Comparison of ENCODE assay signal across 31 cellular contexts in the genomic region with DNA sequence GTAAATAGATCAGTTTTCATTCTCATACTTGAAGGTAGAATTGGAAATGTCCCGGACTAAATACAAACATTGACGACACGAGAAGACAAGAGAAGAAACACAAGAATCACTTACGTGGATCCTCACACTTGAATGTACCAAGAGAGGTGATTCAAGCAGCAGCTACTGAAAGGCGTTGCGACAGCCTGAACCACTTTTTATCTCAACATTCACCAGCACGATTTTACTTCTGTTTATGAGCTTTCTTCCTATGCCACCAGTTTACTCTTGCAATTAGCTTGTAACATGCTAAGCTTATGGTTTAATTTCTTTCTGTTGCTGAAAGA. TPM values are rescaled to one million over a fixed set of nuclear protein-coding genes. Genes with fewer than 3 reads are reported as not detected.
"Had no signal": no experiment of that assay in that cellular context is flagged by ENCODE, and none has a peak within 500 bp of the region (broad histone marks: within the 10 kb centered on the region; RNA-seq: fewer than 3 reads in every experiment).

No MANE protein-coding gene starts in this region.

- H3K9me3 ChIP-seq: ascending aorta, breast epithelium, esophagus squamous epithelium, gastroesophageal sphincter had no signal

- H3K36me3 ChIP-seq: ascending aorta, breast epithelium, gastroesophageal sphincter had no signal

- H3K4me1 ChIP-seq: breast epithelium had no signal

- DNase-seq: activated CD4-positive, alpha-beta memory T cell treated with anti-CD3 and anti-CD28 coated beads, Interleukin-2, amount 10 ng/mL, durations not matched to agents 7 days and 5 days; activated CD4-positive, alpha-beta T cell treated with anti-CD3 and anti-CD28 coated beads for 1 hour; activated CD4-positive, alpha-beta T cell treated with anti-CD3 and anti-CD28 coated beads for 4 hours; activated CD4-positive, alpha-beta T cell treated with anti-CD3 and anti-CD28 coated beads, Interleukin-2, amount 10 ng/mL, durations not matched to agents 7 days and 5 days; activated CD4-positive, alpha-beta T cell treated with anti-CD3 and anti-CD28 coated beads, Interleukin-2, amount 50 U/mL, for 4 hours; activated CD4-positive, CD25-positive, alpha-beta regulatory T cell; activated CD8-positive, alpha-beta memory T cell treated with anti-CD3 and anti-CD28 coated beads, Interleukin-2, amount 50 U/mL, for 48 hours; activated gamma-delta T cell; activated naive CD4-positive, alpha-beta T cell; activated naive CD4-positive, alpha-beta T cell treated with anti-CD3 and anti-CD28 coated beads, Interleukin-2, amount 10 ng/mL, durations not matched to agents 7 days and 5 days; activated naive CD8-positive, alpha-beta T cell treated with anti-CD3 and anti-CD28 coated beads, Interleukin-2, amount 10 ng/mL, durations not matched to agents 7 days and 5 days; activated T-cell treated with anti-CD3 and anti-CD28 coated beads for 4 hours; activated T-cell treated with anti-CD3 and anti-CD28 coated beads, Interleukin-2, amount 50 U/mL, for 24 hours; activated T-cell treated with anti-CD3 and anti-CD28 coated beads, Interleukin-2, amount 50 U/mL, for 72 hours; dorsolateral prefrontal cortex; effector CD4-positive, alpha-beta T cell; effector memory CD8-positive, alpha-beta T cell; esophagus squamous epithelium; foreskin melanocyte; T-helper 2 cell had no signal

- H3K27ac ChIP-seq: ascending aorta, breast epithelium, coronary artery, dorsolateral prefrontal cortex, epithelial cell of prostate, esophagus squamous epithelium, gastroesophageal sphincter had no signal

- H3K4me3 ChIP-seq: ascending aorta, breast epithelium, coronary artery, dorsolateral prefrontal cortex, esophagus squamous epithelium, gastroesophageal sphincter had no signal

RNA-seq across cellular contexts. Expression of a gene that starts 3.5 kb away (rescaled TPM):
- total RNA-seq: activated CD4-positive, alpha-beta memory T cell treated with anti-CD3 and anti-CD28 coated beads, Interleukin-2, amount 10 ng/mL, durations not matched to agents 7 days and 5 days; activated CD4-positive, alpha-beta T cell treated with anti-CD3 and anti-CD28 coated beads, Interleukin-2, amount 10 ng/mL, durations not matched to agents 7 days and 5 days; activated naive CD4-positive, alpha-beta T cell treated with anti-CD3 and anti-CD28 coated beads, Interleukin-2, amount 50 U/mL, for 72 hours; activated naive CD8-positive, alpha-beta T cell treated with anti-CD3 and anti-CD28 coated beads, Interleukin-2, amount 10 ng/mL, durations not matched to agents 7 days and 5 days; activated T-cell treated with anti-CD3 and anti-CD28 coated beads, Interleukin-2, amount 50 U/mL, for 72 hours; cardiac septum; endothelial cell of umbilical vein; fibroblast of villous mesenchyme; glomerular endothelial cell; T-helper 1 cell treated with Interleukin-12 subunit alpha and Interleukin-12 subunit beta and Interleukin-4 antibody, amounts not matched to agents 30 ng/mL and 1 ng/mL, for 36 hours had no signal
- polyA plus RNA-seq: endothelial cell of umbilical vein had no signal
